ENCODE assay signal across 1 cellular context in the genomic region with DNA sequence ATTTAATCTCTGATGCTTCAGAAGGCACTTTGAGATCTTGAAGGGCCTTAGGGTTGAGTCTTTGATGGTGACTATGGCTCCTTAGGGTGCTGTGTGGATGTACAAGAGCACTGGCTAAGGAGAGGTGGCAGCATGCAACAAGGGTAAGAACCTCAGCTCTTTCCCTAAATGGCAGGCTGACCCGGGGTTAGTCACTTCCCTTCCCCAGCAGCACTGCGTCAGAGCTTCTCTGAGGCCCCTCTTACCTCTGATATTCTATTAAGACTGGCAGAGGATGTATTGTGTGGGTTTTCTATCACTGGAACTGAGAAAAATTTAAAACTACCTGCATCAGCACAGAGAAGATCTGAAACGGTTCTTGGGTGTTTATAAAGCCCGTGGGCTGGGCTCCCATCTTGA.
A peak's percentile ranks its signal among the peaks of the same experiment; 100 is the strongest.
TF ChIP-seq lines count a peak whose summit lies in the region.

No MANE protein-coding gene starts in this region.

TF ChIP-seq in K562, 482 proteins besides CTCF, POLR2A, EP300 and RAD21 (continued from another document):
- TF ChIP-seq, protein P1, sequence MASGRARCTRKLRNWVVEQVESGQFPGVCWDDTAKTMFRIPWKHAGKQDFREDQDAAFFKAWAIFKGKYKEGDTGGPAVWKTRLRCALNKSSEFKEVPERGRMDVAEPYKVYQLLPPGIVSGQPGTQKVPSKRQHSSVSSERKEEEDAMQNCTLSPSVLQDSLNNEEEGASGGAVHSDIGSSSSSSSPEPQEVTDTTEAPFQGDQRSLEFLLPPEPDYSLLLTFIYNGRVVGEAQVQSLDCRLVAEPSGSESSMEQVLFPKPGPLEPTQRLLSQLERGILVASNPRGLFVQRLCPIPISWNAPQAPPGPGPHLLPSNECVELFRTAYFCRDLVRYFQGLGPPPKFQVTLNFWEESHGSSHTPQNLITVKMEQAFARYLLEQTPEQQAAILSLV (tag; IDR thresholded peaks at IDR 0.05), result no peak
- 0 out of 2 replicates have a peak, but pooled peaks have one; percentile 16 for TF ChIP-seq TAF7 (tag; IDR thresholded peaks at IDR 0.05)
- TF ChIP-seq, protein P2, sequence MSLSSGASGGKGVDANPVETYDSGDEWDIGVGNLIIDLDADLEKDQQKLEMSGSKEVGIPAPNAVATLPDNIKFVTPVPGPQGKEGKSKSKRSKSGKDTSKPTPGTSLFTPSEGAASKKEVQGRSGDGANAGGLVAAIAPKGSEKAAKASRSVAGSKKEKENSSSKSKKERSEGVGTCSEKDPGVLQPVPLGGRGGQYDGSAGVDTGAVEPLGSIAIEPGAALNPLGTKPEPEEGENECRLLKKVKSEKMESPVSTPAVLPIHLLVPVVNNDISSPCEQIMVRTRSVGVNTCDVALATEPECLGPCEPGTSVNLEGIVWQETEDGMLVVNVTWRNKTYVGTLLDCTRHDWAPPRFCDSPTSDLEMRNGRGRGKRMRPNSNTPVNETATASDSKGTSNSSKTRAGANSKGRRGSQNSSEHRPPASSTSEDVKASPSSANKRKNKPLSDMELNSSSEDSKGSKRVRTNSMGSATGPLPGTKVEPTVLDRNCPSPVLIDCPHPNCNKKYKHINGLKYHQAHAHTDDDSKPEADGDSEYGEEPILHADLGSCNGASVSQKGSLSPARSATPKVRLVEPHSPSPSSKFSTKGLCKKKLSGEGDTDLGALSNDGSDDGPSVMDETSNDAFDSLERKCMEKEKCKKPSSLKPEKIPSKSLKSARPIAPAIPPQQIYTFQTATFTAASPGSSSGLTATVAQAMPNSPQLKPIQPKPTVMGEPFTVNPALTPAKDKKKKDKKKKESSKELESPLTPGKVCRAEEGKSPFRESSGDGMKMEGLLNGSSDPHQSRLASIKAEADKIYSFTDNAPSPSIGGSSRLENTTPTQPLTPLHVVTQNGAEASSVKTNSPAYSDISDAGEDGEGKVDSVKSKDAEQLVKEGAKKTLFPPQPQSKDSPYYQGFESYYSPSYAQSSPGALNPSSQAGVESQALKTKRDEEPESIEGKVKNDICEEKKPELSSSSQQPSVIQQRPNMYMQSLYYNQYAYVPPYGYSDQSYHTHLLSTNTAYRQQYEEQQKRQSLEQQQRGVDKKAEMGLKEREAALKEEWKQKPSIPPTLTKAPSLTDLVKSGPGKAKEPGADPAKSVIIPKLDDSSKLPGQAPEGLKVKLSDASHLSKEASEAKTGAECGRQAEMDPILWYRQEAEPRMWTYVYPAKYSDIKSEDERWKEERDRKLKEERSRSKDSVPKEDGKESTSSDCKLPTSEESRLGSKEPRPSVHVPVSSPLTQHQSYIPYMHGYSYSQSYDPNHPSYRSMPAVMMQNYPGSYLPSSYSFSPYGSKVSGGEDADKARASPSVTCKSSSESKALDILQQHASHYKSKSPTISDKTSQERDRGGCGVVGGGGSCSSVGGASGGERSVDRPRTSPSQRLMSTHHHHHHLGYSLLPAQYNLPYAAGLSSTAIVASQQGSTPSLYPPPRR (CRISPR knock-in tag; IDR thresholded peaks at IDR 0.05; ENCODE audit: borderline replicate concordance), result no peak
- no peak for TF ChIP-seq FOXK2 (conservative IDR thresholded peaks at IDR 0.05 in 1 of 2, IDR thresholded peaks at IDR 0.05 in 1 of 2; ENCODE audit: low read depth in 2 of 2)
- TF ChIP-seq, protein P3, sequence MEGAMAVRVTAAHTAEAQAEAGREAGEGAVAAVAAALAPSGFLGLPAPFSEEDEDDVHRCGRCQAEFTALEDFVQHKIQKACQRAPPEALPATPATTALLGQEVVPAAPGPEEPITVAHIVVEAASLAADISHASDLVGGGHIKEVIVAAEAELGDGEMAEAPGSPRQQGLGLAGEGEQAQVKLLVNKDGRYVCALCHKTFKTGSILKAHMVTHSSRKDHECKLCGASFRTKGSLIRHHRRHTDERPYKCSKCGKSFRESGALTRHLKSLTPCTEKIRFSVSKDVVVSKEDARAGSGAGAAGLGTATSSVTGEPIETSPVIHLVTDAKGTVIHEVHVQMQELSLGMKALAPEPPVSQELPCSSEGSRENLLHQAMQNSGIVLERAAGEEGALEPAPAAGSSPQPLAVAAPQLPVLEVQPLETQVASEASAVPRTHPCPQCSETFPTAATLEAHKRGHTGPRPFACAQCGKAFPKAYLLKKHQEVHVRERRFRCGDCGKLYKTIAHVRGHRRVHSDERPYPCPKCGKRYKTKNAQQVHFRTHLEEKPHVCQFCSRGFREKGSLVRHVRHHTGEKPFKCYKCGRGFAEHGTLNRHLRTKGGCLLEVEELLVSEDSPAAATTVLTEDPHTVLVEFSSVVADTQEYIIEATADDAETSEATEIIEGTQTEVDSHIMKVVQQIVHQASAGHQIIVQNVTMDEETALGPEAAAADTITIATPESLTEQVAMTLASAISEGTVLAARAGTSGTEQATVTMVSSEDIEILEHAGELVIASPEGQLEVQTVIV (CRISPR knock-in tag; IDR thresholded peaks at IDR 0.05; ENCODE audit: borderline replicate concordance), result no peak
- no peak for TF ChIP-seq SETDB1 (IDR thresholded peaks at IDR 0.05; ENCODE audit: low read length)
- TF ChIP-seq ZNF76 (CRISPR knock-in tag; IDR thresholded peaks at IDR 0.05; ENCODE audit: borderline replicate concordance), result 0 out of 2 replicates have a peak, but pooled peaks have one; percentile 14
- TF ChIP-seq NR2F6 (CRISPR knock-in tag; IDR thresholded peaks at IDR 0.05), result no peak
- no peak for TF ChIP-seq BRCA1 (IDR thresholded peaks at IDR 0.05)
- TF ChIP-seq BRCA1 (CRISPR knock-in tag; IDR thresholded peaks at IDR 0.05), result no peak
- no peak for TF ChIP-seq CREM (IDR thresholded peaks at IDR 0.05; ENCODE audit: low read depth)
- TF ChIP-seq TAF9B (IDR thresholded peaks at IDR 0.05; ENCODE audit: partially characterized antibody), result no peak
- TF ChIP-seq, protein P4, sequence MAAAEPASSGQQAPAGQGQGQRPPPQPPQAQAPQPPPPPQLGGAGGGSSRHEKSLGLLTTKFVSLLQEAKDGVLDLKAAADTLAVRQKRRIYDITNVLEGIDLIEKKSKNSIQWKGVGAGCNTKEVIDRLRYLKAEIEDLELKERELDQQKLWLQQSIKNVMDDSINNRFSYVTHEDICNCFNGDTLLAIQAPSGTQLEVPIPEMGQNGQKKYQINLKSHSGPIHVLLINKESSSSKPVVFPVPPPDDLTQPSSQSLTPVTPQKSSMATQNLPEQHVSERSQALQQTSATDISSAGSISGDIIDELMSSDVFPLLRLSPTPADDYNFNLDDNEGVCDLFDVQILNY (CRISPR knock-in tag; IDR thresholded peaks at IDR 0.05), result no peak
- TF ChIP-seq TOE1 (IDR thresholded peaks at IDR 0.05; ENCODE audit: borderline replicate concordance), result no peak
- no peak for TF ChIP-seq TOE1 (CRISPR knock-in tag; IDR thresholded peaks at IDR 0.05; ENCODE audit: borderline replicate concordance, low read depth)
- TF ChIP-seq, protein P5, sequence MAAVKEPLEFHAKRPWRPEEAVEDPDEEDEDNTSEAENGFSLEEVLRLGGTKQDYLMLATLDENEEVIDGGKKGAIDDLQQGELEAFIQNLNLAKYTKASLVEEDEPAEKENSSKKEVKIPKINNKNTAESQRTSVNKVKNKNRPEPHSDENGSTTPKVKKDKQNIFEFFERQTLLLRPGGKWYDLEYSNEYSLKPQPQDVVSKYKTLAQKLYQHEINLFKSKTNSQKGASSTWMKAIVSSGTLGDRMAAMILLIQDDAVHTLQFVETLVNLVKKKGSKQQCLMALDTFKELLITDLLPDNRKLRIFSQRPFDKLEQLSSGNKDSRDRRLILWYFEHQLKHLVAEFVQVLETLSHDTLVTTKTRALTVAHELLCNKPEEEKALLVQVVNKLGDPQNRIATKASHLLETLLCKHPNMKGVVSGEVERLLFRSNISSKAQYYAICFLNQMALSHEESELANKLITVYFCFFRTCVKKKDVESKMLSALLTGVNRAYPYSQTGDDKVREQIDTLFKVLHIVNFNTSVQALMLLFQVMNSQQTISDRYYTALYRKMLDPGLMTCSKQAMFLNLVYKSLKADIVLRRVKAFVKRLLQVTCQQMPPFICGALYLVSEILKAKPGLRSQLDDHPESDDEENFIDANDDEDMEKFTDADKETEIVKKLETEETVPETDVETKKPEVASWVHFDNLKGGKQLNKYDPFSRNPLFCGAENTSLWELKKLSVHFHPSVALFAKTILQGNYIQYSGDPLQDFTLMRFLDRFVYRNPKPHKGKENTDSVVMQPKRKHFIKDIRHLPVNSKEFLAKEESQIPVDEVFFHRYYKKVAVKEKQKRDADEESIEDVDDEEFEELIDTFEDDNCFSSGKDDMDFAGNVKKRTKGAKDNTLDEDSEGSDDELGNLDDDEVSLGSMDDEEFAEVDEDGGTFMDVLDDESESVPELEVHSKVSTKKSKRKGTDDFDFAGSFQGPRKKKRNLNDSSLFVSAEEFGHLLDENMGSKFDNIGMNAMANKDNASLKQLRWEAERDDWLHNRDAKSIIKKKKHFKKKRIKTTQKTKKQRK (IDR thresholded peaks at IDR 0.05; ENCODE audit: borderline replicate concordance, low read depth, low read length), result no peak
- no peak for TF ChIP-seq NCOA1 (IDR thresholded peaks at IDR 0.05; ENCODE audit: low read depth)
- TF ChIP-seq HDAC8 (tag; IDR thresholded peaks at IDR 0.05), result no peak
- no peak for TF ChIP-seq ZNF253 (CRISPR knock-in tag; conservative IDR thresholded peaks at IDR 0.05)
- TF ChIP-seq KDM1A (IDR thresholded peaks at IDR 0.05), result no peak
TF ChIP-seq in K562: peak in this region for 16.
